In the genomic region with DNA sequence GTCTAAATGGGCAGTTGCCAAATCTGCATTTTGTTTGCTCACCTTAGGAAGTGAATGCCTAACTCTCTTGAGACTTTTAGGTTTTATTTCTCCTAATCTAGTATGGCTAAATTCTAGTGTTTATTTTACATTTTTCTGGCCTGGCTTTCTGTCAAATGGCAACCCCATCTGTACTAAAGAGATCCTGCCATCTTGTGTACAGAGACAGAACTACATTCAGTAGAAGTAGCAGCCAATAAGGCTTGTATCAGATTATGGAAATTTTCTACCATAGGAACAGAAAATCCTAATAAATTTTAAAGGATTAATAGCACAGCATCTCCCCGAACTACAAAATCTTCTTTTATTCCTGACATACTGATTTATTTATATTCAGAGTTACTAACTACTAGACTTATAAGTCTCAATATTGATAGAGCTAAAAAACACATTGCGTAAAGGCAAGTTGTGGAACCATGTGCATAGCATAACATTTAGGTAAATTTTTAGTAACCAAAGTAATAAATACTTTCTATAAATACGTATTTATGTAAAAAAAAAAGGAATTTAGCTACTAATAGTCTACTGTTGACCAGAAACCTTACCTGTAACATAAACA, we compare ENCODE assay signal across 8 cellular contexts. TPM values are rescaled to one million over a fixed set of nuclear protein-coding genes. Genes with fewer than 3 reads are reported as not detected.
A peak's percentile ranks its signal among the peaks of the same experiment; 100 is the strongest.
DNase-seq lines count a peak whose midpoint lies in the region; ATAC-seq and TF ChIP-seq lines count a peak whose summit lies in the region.

No MANE protein-coding gene starts in this region.

- no peak overlapping the region for H3K27ac ChIP-seq in Peyer's patch
- no peak overlapping the region for H3K27ac ChIP-seq in esophagus muscularis mucosa (replicated peaks in 1 of 4)
- no peak overlapping the region for H3K27ac ChIP-seq in osteoblast (ENCODE audit: low read depth, low read length)

- WGBS in esophagus muscularis mucosa: 42% methylated on average over 3 of the region's 3 CpGs
- WGBS in lower leg skin, 2 donors: 35 to 39% methylated on average over 3 of the region's 3 CpGs

- no peaks in the 10 kb centered on the region for H3K9me3 Mint-ChIP-seq in activated T-helper 1 cell treated with anti-CD3 and anti-CD28 coated beads, Interleukin-12 subunit alpha, Interleukin-12 subunit beta, Interleukin-2, Interleukin-4 antibody, amounts not matched to agents 30 ng/mL and 10 ng/mL and 1 ng/mL, durations not matched to agents 14 hours and 24 hours and 36 hours

- TF ChIP-seq POLR2A in Peyer's patch (IDR thresholded peaks at IDR 0.05) (no peak), esophagus muscularis mucosa (IDR thresholded peaks at IDR 0.05; ENCODE audit: low read depth) (no peak), lower leg skin (IDR thresholded peaks at IDR 0.05) (no peak)

- no peak overlapping the region for H3K4me2 ChIP-seq in osteoblast (ENCODE audit: insufficient read depth, low read length)

- H3K36me3 ChIP-seq in GM06990 (ENCODE audit: control insufficient read depth, insufficient read depth, low read length) (no peaks in the 10 kb centered on the region), Peyer's patch (no peaks in the 10 kb centered on the region), esophagus muscularis mucosa (no peaks in the 10 kb centered on the region), osteoblast (ENCODE audit: insufficient read depth, low read length) (no peaks in the 10 kb centered on the region)

- H3K27ac Mint-ChIP-seq in activated T-helper 1 cell treated with anti-CD3 and anti-CD28 coated beads, Interleukin-12 subunit alpha, Interleukin-12 subunit beta, Interleukin-2, Interleukin-4 antibody, amounts not matched to agents 30 ng/mL and 10 ng/mL and 1 ng/mL, durations not matched to agents 14 hours and 24 hours and 36 hours: no peak overlapping the region

- H3K4me1 ChIP-seq in Peyer's patch: no peaks in the 10 kb centered on the region
- H3K4me1 ChIP-seq in esophagus muscularis mucosa: peaks cover 0 to 3% (median 0%) of the 10 kb centered on the region in 4 donors
- H3K4me1 ChIP-seq in osteoblast (ENCODE audit: insufficient read depth, low read length): peaks cover 3% of the 10 kb centered on the region

- no peaks in the 10 kb centered on the region for H3K36me3 Mint-ChIP-seq in activated T-helper 1 cell treated with anti-CD3 and anti-CD28 coated beads, Interleukin-12 subunit alpha, Interleukin-12 subunit beta, Interleukin-2, Interleukin-4 antibody, amounts not matched to agents 30 ng/mL and 10 ng/mL and 1 ng/mL, durations not matched to agents 14 hours and 24 hours and 36 hours (ENCODE audit: low read depth)

- no peak overlapping the region for H3K4me3 Mint-ChIP-seq in activated T-helper 1 cell treated with anti-CD3 and anti-CD28 coated beads, Interleukin-12 subunit alpha, Interleukin-12 subunit beta, Interleukin-2, Interleukin-4 antibody, amounts not matched to agents 30 ng/mL and 10 ng/mL and 1 ng/mL, durations not matched to agents 14 hours and 24 hours and 36 hours

- peak; percentile 70 for ATAC-seq in GM21515 (IDR thresholded peaks at IDR 0.05; ENCODE audit: unreplicated experiment)

- no peaks in the 10 kb centered on the region for H3K79me2 ChIP-seq in osteoblast (ENCODE audit: insufficient read depth, low read length)

- peak; percentile 64 for TF ChIP-seq CTCF in GM06990 (IDR thresholded peaks at IDR 0.05; ENCODE audit: insufficient read depth, low read length, poor library complexity, severe bottlenecking)
- peak in 5 of 6 experiments; percentile 50 to 80 (median 73) for TF ChIP-seq CTCF in Peyer's patch (IDR thresholded peaks at IDR 0.05)
- TF ChIP-seq CTCF in esophagus muscularis mucosa (IDR thresholded peaks at IDR 0.05): peak; percentile 64 to 75 (median 69)
- peak; percentile 66 for TF ChIP-seq CTCF in osteoblast (IDR thresholded peaks at IDR 0.05; ENCODE audit: extremely low read depth, low read depth, low read length)
- no peak for TF ChIP-seq CTCF in lower leg skin (IDR thresholded peaks at IDR 0.05)

- H2AFZ ChIP-seq in osteoblast (ENCODE audit: low read length): no peak overlapping the region

- peaks cover 10% of the 10 kb centered on the region for H3K4me1 Mint-ChIP-seq in activated T-helper 1 cell treated with anti-CD3 and anti-CD28 coated beads, Interleukin-12 subunit alpha, Interleukin-12 subunit beta, Interleukin-2, Interleukin-4 antibody, amounts not matched to agents 30 ng/mL and 10 ng/mL and 1 ng/mL, durations not matched to agents 14 hours and 24 hours and 36 hours (ENCODE audit: low read depth)

- intact Hi-C loops in esophagus muscularis mucosa (cut with DNase I): loop anchor here (10.0 kb wide), 1 partner anchor 261 kb away; no protein-coding TSS in a partner anchor
- intact Hi-C loops in activated T-helper 1 cell treated with anti-CD3 and anti-CD28 coated beads, Interleukin-12 subunit alpha, Interleukin-12 subunit beta, Interleukin-2, Interleukin-4 antibody, amounts not matched to agents 30 ng/mL and 10 ng/mL and 1 ng/mL, durations not matched to agents 14 hours and 24 hours and 36 hours (cut with micrococcal nuclease): loop anchor here (2.0 kb wide), 1 partner anchor 63 kb away; no protein-coding TSS in a partner anchor
- intact Hi-C loops in lower leg skin (cut with DNase I; ENCODE audit: low total_unique reads): loop anchor here (5.0 to 10.0 kb wide), 2 partner anchors 61 to 264 kb away; no protein-coding TSS in a partner anchor

- H4K20me1 ChIP-seq in osteoblast (ENCODE audit: insufficient read depth, low read length): no peaks in the 10 kb centered on the region

- TF ChIP-seq EP300 in esophagus muscularis mucosa (IDR thresholded peaks at IDR 0.05): no peak

- no peak overlapping the region for H3K4me3 ChIP-seq in GM06990 (replicated peaks; ENCODE audit: low read depth, low read length)
- no peak overlapping the region for H3K4me3 ChIP-seq in Peyer's patch
- no peak overlapping the region for H3K4me3 ChIP-seq in esophagus muscularis mucosa
- H3K4me3 ChIP-seq in osteoblast (ENCODE audit: insufficient read depth, low read length): no peak overlapping the region
- H3K4me3 ChIP-seq in lower leg skin (ENCODE audit: low read depth, poor library complexity, severe bottlenecking): no peak overlapping the region

- no peaks in the 10 kb centered on the region for H3K9me3 ChIP-seq in Peyer's patch
- H3K9me3 ChIP-seq in esophagus muscularis mucosa: no peaks in the 10 kb centered on the region
- H3K9me3 ChIP-seq in osteoblast (ENCODE audit: low read depth, low read length): no peaks in the 10 kb centered on the region

- DNase-seq in GM06990 (ENCODE audit: extremely low read depth, insufficient read length): no peak
- DNase-seq in HPDE6-E6E7 (ENCODE audit: extremely low spot score): peak; percentile 8
- no peak for DNase-seq in Peyer's patch
- DNase-seq in esophagus muscularis mucosa (ENCODE audit: extremely low spot score): no peak
- DNase-seq in osteoblast (ENCODE audit: insufficient read length, low spot score, missing footprints): no peak
- no peak for DNase-seq in activated T-helper 1 cell treated with anti-CD3 and anti-CD28 coated beads, Interleukin-12 subunit alpha, Interleukin-12 subunit beta, Interleukin-2, Interleukin-4 antibody, amounts not matched to agents 30 ng/mL and 10 ng/mL and 1 ng/mL, durations not matched to agents 14 hours and 24 hours and 36 hours (ENCODE audit: low spot score)
- no peak for DNase-seq in lower leg skin (ENCODE audit: low spot score in 2 of 2)

- peaks cover 7% of the 10 kb centered on the region for H3K27me3 Mint-ChIP-seq in activated T-helper 1 cell treated with anti-CD3 and anti-CD28 coated beads, Interleukin-12 subunit alpha, Interleukin-12 subunit beta, Interleukin-2, Interleukin-4 antibody, amounts not matched to agents 30 ng/mL and 10 ng/mL and 1 ng/mL, durations not matched to agents 14 hours and 24 hours and 36 hours (ENCODE audit: insufficient read depth)

- H3K27me3 ChIP-seq in GM06990 (replicated peaks; ENCODE audit: control insufficient read depth, insufficient read depth, low read length) (no peaks in the 10 kb centered on the region), Peyer's patch (no peaks in the 10 kb centered on the region), esophagus muscularis mucosa (no peaks in the 10 kb centered on the region), osteoblast (ENCODE audit: insufficient read depth, low read length) (no peaks in the 10 kb centered on the region)

RNA-seq across cellular contexts. Expression of gene TMEM144, which starts 45.5 kb away (rescaled TPM):
- 10 to 100 TPM in 3 of 4 donors, 1 to 10 TPM in 1; 7.4 to 67.1 (median 45.2) TPM for total RNA-seq in Peyer's patch
- total RNA-seq in esophagus muscularis mucosa: 1 to 10 TPM; 1.3 to 3.3 (median 2.7) TPM
- total RNA-seq in osteoblast: 6.8 and 8.0 TPM in 2 replicates
- not detected in 2 replicates for total RNA-seq in activated T-helper 1 cell treated with anti-CD3 and anti-CD28 coated beads, Interleukin-12 subunit alpha, Interleukin-12 subunit beta, Interleukin-2, Interleukin-4 antibody, amounts not matched to agents 30 ng/mL and 10 ng/mL and 1 ng/mL, durations not matched to agents 14 hours and 24 hours and 36 hours
- 1 to 10 TPM; 3.9 to 5.3 (median 4.6) TPM for total RNA-seq in lower leg skin

Comparison
In these comparisons a context has a peak if more than half of its experiments do, and no peak if none do; other contexts are left out.
1. CTCF ChIP-seq: peak in GM06990 (single experiment), Peyer's patch (5 of 6), esophagus muscularis mucosa (3 of 3) and osteoblast (single experiment); none in lower leg skin (0 of 3).